33 cellular contexts compared by ENCODE assay signal in the genomic region with DNA sequence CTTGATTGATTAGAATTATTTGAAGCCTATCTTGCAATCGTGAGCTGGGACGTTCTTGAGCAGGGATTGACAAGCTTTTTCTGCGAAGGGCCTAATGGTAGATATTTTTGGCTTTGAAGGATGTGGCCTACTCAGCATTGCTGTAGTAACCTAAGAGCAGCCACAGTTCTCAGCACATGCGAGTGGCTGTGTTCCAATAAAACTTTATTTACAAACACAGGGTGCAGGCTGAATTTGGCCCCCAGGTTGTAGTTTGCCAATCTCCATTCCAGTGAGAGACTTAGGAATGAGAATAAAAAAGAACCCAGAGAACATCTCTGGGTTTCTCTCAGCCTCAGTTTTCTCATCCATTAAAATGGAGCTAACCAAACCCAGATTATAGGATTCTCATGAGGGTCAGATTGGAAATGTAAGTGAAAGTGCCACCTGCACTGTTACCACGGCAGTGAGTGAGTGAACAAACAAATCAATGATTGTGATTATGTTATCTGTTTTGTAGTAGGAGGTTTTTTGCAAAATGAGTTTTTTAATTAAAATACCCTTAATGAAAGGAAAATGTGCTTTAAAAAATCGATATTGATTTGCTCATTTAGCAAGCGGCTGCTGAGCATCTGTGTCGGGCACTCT.
"Had no signal": no experiment of that assay in that cellular context is flagged by ENCODE, and none has a peak within 500 bp of the region (broad histone marks: within the 10 kb centered on the region; RNA-seq: fewer than 3 reads in every experiment).

No MANE protein-coding gene starts in this region.

- H3K27ac ChIP-seq: esophagus muscularis mucosa, foreskin keratinocyte, gastrocnemius medialis, WERI-Rb-1 had no signal

- ATAC-seq: activated CD4-positive, alpha-beta T cell treated with anti-CD3 and anti-CD28 coated beads for 36 hours; activated CD8-positive, alpha-beta memory T cell treated with anti-CD3 and anti-CD28 coated beads, Interleukin-2, amount 10 ng/mL, durations not matched to agents 7 days and 5 days; activated CD8-positive, alpha-beta T cell treated with anti-CD3 and anti-CD28 coated beads, Interleukin-2, amount 10 ng/mL, durations not matched to agents 7 days and 5 days; activated T-cell treated with anti-CD3 and anti-CD28 coated beads, Interleukin-2, amount 50 U/mL, for 4 hours; activated T-helper 17 cell treated with anti-CD3 and anti-CD28 coated beads, Interleukin-2, amount 50 U/mL, for 72 hours; effector memory CD8-positive, alpha-beta T cell; foreskin keratinocyte; gastrocnemius medialis; T-helper 17 cell had no signal

- H3K27me3 Mint-ChIP-seq: activated CD4-positive, alpha-beta memory T cell treated with anti-CD3 and anti-CD28 coated beads for 36 hours; activated CD4-positive, alpha-beta T cell treated with anti-CD3 and anti-CD28 coated beads for 36 hours; activated CD4-positive, alpha-beta T cell treated with anti-CD3 and anti-CD28 coated beads, Interleukin-2, amount 10 ng/mL, durations not matched to agents 24 days and 14 days; activated CD8-positive, alpha-beta memory T cell treated with anti-CD3 and anti-CD28 coated beads, Interleukin-2, amount 10 ng/mL, durations not matched to agents 7 days and 5 days; activated naive CD8-positive, alpha-beta T cell had no signal

- H3K4me1 ChIP-seq: esophagus muscularis mucosa, foreskin keratinocyte, gastrocnemius medialis had no signal

- H3K36me3 Mint-ChIP-seq: activated CD4-positive, alpha-beta memory T cell treated with anti-CD3 and anti-CD28 coated beads for 36 hours; activated CD8-positive, alpha-beta memory T cell treated with anti-CD3 and anti-CD28 coated beads, Interleukin-2, amount 10 ng/mL, durations not matched to agents 7 days and 5 days; activated naive CD8-positive, alpha-beta T cell had no signal

- H3K9me3 Mint-ChIP-seq: activated CD4-positive, alpha-beta T cell treated with anti-CD3 and anti-CD28 coated beads, Interleukin-2, amount 10 ng/mL, durations not matched to agents 24 days and 14 days; activated T-cell treated with anti-CD3 and anti-CD28 coated beads, Interleukin-2, amount 50 U/mL, for 4 hours; activated T-helper 17 cell treated with anti-CD3 and anti-CD28 coated beads, Interleukin-2, amount 50 U/mL, for 72 hours; effector memory CD8-positive, alpha-beta T cell; T-helper 2 cell treated with Interferon-gamma antibody and Interleukin-4, amounts not matched to agents 5 μg/mL and 100 μg/mL, for 36 hours had no signal

- H3K4me3 Mint-ChIP-seq: activated CD4-positive, alpha-beta memory T cell treated with anti-CD3 and anti-CD28 coated beads for 36 hours; activated CD4-positive, alpha-beta T cell treated with anti-CD3 and anti-CD28 coated beads for 36 hours; activated CD4-positive, alpha-beta T cell treated with anti-CD3 and anti-CD28 coated beads, Interleukin-2, amount 10 ng/mL, durations not matched to agents 24 days and 14 days; activated CD8-positive, alpha-beta memory T cell treated with anti-CD3 and anti-CD28 coated beads, Interleukin-2, amount 10 ng/mL, durations not matched to agents 7 days and 5 days; activated CD8-positive, alpha-beta T cell treated with anti-CD3 and anti-CD28 coated beads, Interleukin-2, amount 10 ng/mL, durations not matched to agents 7 days and 5 days; activated naive CD8-positive, alpha-beta T cell; activated T-cell treated with anti-CD3 and anti-CD28 coated beads, Interleukin-2, amount 50 U/mL, for 4 hours; activated T-helper 17 cell treated with anti-CD3 and anti-CD28 coated beads, Interleukin-2, amount 50 U/mL, for 72 hours; effector memory CD8-positive, alpha-beta T cell; T-helper 17 cell; T-helper 2 cell treated with Interferon-gamma antibody and Interleukin-4, amounts not matched to agents 5 μg/mL and 100 μg/mL, for 36 hours had no signal

- H3K27me3 ChIP-seq: esophagus muscularis mucosa, foreskin keratinocyte, gastrocnemius medialis had no signal

- H3K4me1 Mint-ChIP-seq: activated CD4-positive, alpha-beta T cell treated with anti-CD3 and anti-CD28 coated beads for 36 hours; activated CD4-positive, alpha-beta T cell treated with anti-CD3 and anti-CD28 coated beads, Interleukin-2, amount 10 ng/mL, durations not matched to agents 24 days and 14 days; activated CD8-positive, alpha-beta memory T cell treated with anti-CD3 and anti-CD28 coated beads, Interleukin-2, amount 10 ng/mL, durations not matched to agents 7 days and 5 days; activated T-helper 17 cell treated with anti-CD3 and anti-CD28 coated beads, Interleukin-2, amount 50 U/mL, for 72 hours; T-helper 17 cell had no signal

- H3K36me3 ChIP-seq: gastrocnemius medialis, WERI-Rb-1 had no signal

- H3K27ac Mint-ChIP-seq: activated CD4-positive, alpha-beta memory T cell treated with anti-CD3 and anti-CD28 coated beads for 36 hours; activated CD4-positive, alpha-beta T cell treated with anti-CD3 and anti-CD28 coated beads for 36 hours; activated CD4-positive, alpha-beta T cell treated with anti-CD3 and anti-CD28 coated beads, Interleukin-2, amount 10 ng/mL, durations not matched to agents 24 days and 14 days; activated CD8-positive, alpha-beta memory T cell treated with anti-CD3 and anti-CD28 coated beads, Interleukin-2, amount 10 ng/mL, durations not matched to agents 7 days and 5 days; activated CD8-positive, alpha-beta T cell treated with anti-CD3 and anti-CD28 coated beads, Interleukin-2, amount 10 ng/mL, durations not matched to agents 7 days and 5 days; activated naive CD8-positive, alpha-beta T cell; activated T-helper 17 cell treated with anti-CD3 and anti-CD28 coated beads, Interleukin-2, amount 50 U/mL, for 72 hours; effector memory CD8-positive, alpha-beta T cell; T-helper 17 cell; T-helper 2 cell treated with Interferon-gamma antibody and Interleukin-4, amounts not matched to agents 5 μg/mL and 100 μg/mL, for 36 hours had no signal

- DNase-seq: activated CD4-positive, alpha-beta memory T cell treated with anti-CD3 and anti-CD28 coated beads for 36 hours; activated CD4-positive, alpha-beta T cell treated with anti-CD3 and anti-CD28 coated beads for 36 hours; activated CD4-positive, alpha-beta T cell treated with anti-CD3 and anti-CD28 coated beads, Interleukin-2, amount 10 ng/mL, durations not matched to agents 24 days and 14 days; activated CD4-positive, CD25-positive, alpha-beta regulatory T cell; activated CD4-positive, CD25-positive, alpha-beta regulatory T cell treated with anti-CD3 and anti-CD28 coated beads, Interleukin-2, amount 50 U/mL, for 72 hours; activated CD8-positive, alpha-beta memory T cell treated with anti-CD3 and anti-CD28 coated beads, Interleukin-2, amount 10 ng/mL, durations not matched to agents 7 days and 5 days; activated CD8-positive, alpha-beta memory T cell treated with anti-CD3 and anti-CD28 coated beads, Interleukin-2, amount 50 U/mL, for 4 hours; activated CD8-positive, alpha-beta T cell treated with anti-CD3 and anti-CD28 coated beads, Interleukin-2, amount 10 ng/mL, durations not matched to agents 7 days and 5 days; activated effector memory CD4-positive, alpha-beta T cell treated with Interleukin-2 at 50 U/mL for 16 hours; activated gamma-delta T cell treated with Interleukin-2 at 50 U/mL for 16 hours; activated naive CD4-positive, alpha-beta T cell treated with anti-CD3 and anti-CD28 coated beads, Interleukin-2, amount 50 U/mL, for 16 hours; activated naive CD4-positive, alpha-beta T cell treated with Interleukin-2 at 50 U/mL for 16 hours; activated T-cell treated with anti-CD3 and anti-CD28 coated beads, Interleukin-2, amount 50 U/mL, for 4 hours; amniotic stem cell; anterior cingulate cortex; caudate nucleus; cortex of kidney; dermis blood vessel endothelial cell; effector CD4-positive, alpha-beta T cell; effector memory CD8-positive, alpha-beta T cell; erythroblast; foreskin keratinocyte; gastrocnemius medialis; T-helper 1 cell; T-helper 17 cell; T1000; WERI-Rb-1 had no signal

- H3K9me3 ChIP-seq: esophagus muscularis mucosa, gastrocnemius medialis had no signal

- H3K4me3 ChIP-seq: esophagus muscularis mucosa, gastrocnemius medialis had no signal

- FAIRE-seq: astrocyte, colon had no signal
